In the genomic region with DNA sequence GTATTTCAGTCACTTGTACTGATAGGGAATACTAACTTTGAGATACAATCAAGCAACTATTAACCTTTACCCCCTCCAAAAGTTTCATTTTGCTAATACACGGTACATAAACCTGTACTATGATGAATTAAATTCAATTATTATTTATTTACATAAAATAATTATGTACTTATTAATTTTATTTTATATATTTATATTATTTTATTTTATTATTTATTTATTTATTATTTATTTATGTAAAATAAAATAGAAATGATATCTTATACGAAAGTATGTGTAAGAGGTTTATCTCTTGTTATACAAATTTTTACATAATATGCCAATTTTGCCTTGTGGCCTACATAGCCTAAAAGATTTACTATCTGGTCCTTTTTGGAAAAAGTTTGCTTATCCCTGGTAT, we compare ENCODE assay signal across 23 cellular contexts.
DNase-seq lines count a peak whose midpoint lies in the region; ATAC-seq, FAIRE-seq and TF ChIP-seq lines count a peak whose summit lies in the region.
"Had no signal": no experiment of that assay in that cellular context is flagged by ENCODE, and none has a peak within 500 bp of the region (broad histone marks: within the 10 kb centered on the region; RNA-seq: fewer than 3 reads in every experiment).

No MANE protein-coding gene starts in this region.

- peak; percentile 96 for FAIRE-seq in A204.1 (lab: Jason Lieb, UNC)
- FAIRE-seq in RCC 7860 (lab: Jason Lieb, UNC) = peak; percentile 48
- FAIRE-seq in colon (lab: Jason Lieb, UNC) = peak; percentile 69
- FAIRE-seq in kidney (lab: Jason Lieb, UNC) = peak; percentile 64
- FAIRE-seq: A549, GM12892 had no signal

- H3K27ac ChIP-seq in kidney (ENCODE audit: low read depth in 2 of 2, low read length in 2 of 2) (no peak overlapping the region), ovary (no peak overlapping the region)
- H3K27ac ChIP-seq: 22Rv1; A549; BLaER1 treated with 17β-estradiol and CSF1 and Interleukin-3, amounts not matched to agents 10 nM and 100 nM had no signal

- no peak overlapping the region for H3K4me3 ChIP-seq in kidney (ENCODE audit: low read length in 2 of 2)
- no peak overlapping the region for H3K4me3 ChIP-seq in ovary
- H3K4me3 ChIP-seq: A549; BLaER1 treated with 17β-estradiol and CSF1 and Interleukin-3, amounts not matched to agents 10 nM and 100 nM; GM23338 had no signal

- H3K36me3 ChIP-seq in kidney (ENCODE audit: control insufficient read depth in 1 of 2, insufficient read depth in 2 of 2, low read length in 2 of 2) = no peaks in the 10 kb centered on the region
- H3K36me3 ChIP-seq in ovary = no peaks in the 10 kb centered on the region
- H3K36me3 ChIP-seq: BE2C; BLaER1 treated with 17β-estradiol and CSF1 and Interleukin-3, amounts not matched to agents 10 nM and 100 nM had no signal

- H3K4me1 ChIP-seq in kidney (ENCODE audit: control insufficient read depth in 1 of 2, insufficient read depth in 1 of 2, low read depth in 1 of 2, low read length in 2 of 2) (no peaks in the 10 kb centered on the region), ovary (ENCODE audit: insufficient read depth) (no peaks in the 10 kb centered on the region)
- H3K4me1 ChIP-seq: A549; BE2C; BLaER1 treated with 17β-estradiol and CSF1 and Interleukin-3, amounts not matched to agents 10 nM and 100 nM had no signal

- DNase-seq in RCC 7860 (ENCODE audit: low spot score) = no peak
- no peak for DNase-seq in kidney
- no peak for DNase-seq in NCI-H446 (lab: John Stamatoyannopoulos, UW)
- DNase-seq in KBM-7 = no peak
- no peak for DNase-seq in ovary
- DNase-seq: ACHN; AML-193; BE2C; Calu3; CD4-positive, alpha-beta T cell; CD8-positive, alpha-beta memory T cell; DMS53; DMS79 treated with DMSO at 0.1 percent for 48 hours; H9 had no signal

- H3K9me3 ChIP-seq in kidney (ENCODE audit: control insufficient read depth in 1 of 2, low read length in 2 of 2) (no peaks in the 10 kb centered on the region), ovary (no peaks in the 10 kb centered on the region)
- H3K9me3 ChIP-seq: A549; BE2C; BLaER1 treated with 17β-estradiol and CSF1 and Interleukin-3, amounts not matched to agents 10 nM and 100 nM had no signal

- ATAC-seq in GM21529 (IDR thresholded peaks at IDR 0.05; ENCODE audit: unreplicated experiment) = no peak
- ATAC-seq: A549, GM23338, HCT116 had no signal

- H3K9ac ChIP-seq in kidney (ENCODE audit: low read length in 2 of 2) = no peak overlapping the region
- H3K9ac ChIP-seq: BLaER1 treated with 17β-estradiol and CSF1 and Interleukin-3, amounts not matched to agents 10 nM and 100 nM had no signal

- WGBS in ovary, 3 donors = 83 to 94% (median 84%) methylated on average over 2 of the region's 2 CpGs

- TF ChIP-seq POLR2A in ovary (IDR thresholded peaks at IDR 0.05) = no peak

- TF ChIP-seq EP300 in ovary (IDR thresholded peaks at IDR 0.05) = no peak

- intact Hi-C loops in kidney (cut with DNase I) = no loop called here
- intact Hi-C loops in ovary (cut with DNase I) = no loop called here

- in situ Hi-C loops in KBM-7 (cut with MboI; ENCODE audit: low pct_unique_long_range_greater_than_20kb, low sequenced_read_pairs) = no loop called here

- H3K27me3 ChIP-seq in ovary = no peaks in the 10 kb centered on the region
- H3K27me3 ChIP-seq: BE2C; BLaER1 treated with 17β-estradiol and CSF1 and Interleukin-3, amounts not matched to agents 10 nM and 100 nM had no signal

- TF ChIP-seq CTCF in kidney (IDR thresholded peaks at IDR 0.05; ENCODE audit: borderline replicate concordance, extremely low read depth, insufficient read depth) (no peak), ovary (IDR thresholded peaks at IDR 0.05) (no peak)
